In the genomic region with DNA sequence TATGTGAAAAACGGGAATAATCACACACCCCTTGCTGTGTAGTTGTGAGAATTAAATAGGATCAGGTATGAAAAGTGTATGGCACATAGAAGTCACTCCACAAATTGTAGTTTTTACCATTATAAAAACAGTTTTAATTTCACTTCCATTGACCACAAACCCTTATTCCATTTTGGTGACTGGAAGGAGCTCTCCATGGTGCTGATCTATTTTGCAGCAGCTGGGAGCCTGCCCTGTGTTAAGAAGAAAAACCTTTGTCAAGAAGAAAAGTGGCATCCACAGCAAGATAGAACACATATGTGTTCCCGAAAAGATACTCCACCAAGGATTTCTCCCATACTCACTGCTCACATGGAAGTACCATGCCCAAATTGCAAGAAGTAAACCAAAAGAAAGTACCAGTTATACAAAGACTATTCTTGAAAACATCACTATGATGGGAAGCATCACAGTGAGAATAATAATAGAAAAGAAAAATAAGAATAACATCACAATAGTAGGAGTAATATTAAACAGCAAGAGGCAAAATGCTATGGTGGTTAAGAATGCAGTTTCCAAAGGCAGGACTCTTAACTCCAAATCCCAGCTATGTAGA, we compare ENCODE assay signal across 13 cellular contexts. TPM values are rescaled to one million over a fixed set of nuclear protein-coding genes. Genes with fewer than 3 reads are reported as not detected.
DNase-seq lines count a peak whose midpoint lies in the region; ATAC-seq and TF ChIP-seq lines count a peak whose summit lies in the region.
"Had no signal": no experiment of that assay in that cellular context is flagged by ENCODE, and none has a peak within 500 bp of the region (broad histone marks: within the 10 kb centered on the region; RNA-seq: fewer than 3 reads in every experiment).

No MANE protein-coding gene starts in this region.

- CTCF ChIA-PET in activated naive CD4-positive, alpha-beta T cell treated with anti-CD3 and anti-CD28 coated beads, Interleukin-2, amount 10 ng/mL, durations not matched to agents 7 days and 5 days (lab: Charles Lee) = interaction anchor here (1.5 kb wide), 1 partner anchor 19 kb away, joined by 3 read pairs; no protein-coding TSS in a partner anchor

- H3K4me3 ChIP-seq in SK-N-MC (no peak overlapping the region), fibroblast of pulmonary artery (replicated peaks; ENCODE audit: low read depth, low read length) (no peak overlapping the region), vagina (no peak overlapping the region)
- H3K4me3 ChIP-seq: BLaER1, suprapubic skin had no signal

- H3K9me3 Mint-ChIP-seq in activated naive CD4-positive, alpha-beta T cell treated with anti-CD3 and anti-CD28 coated beads, Interleukin-2, amount 10 ng/mL, durations not matched to agents 7 days and 5 days = no peaks in the 10 kb centered on the region

- H3K9me3 ChIP-seq in SK-N-MC (ENCODE audit: low read depth, low read length) (no peaks in the 10 kb centered on the region), vagina (peaks cover 4% of the 10 kb centered on the region)
- H3K9me3 ChIP-seq: BLaER1, suprapubic skin had no signal

- ATAC-seq in HG02571 (IDR thresholded peaks at IDR 0.05; ENCODE audit: unreplicated experiment) = no peak

- DNase-seq in activated naive CD4-positive, alpha-beta T cell treated with anti-CD3 and anti-CD28 coated beads, Interleukin-2, amount 10 ng/mL, durations not matched to agents 7 days and 5 days = peak; percentile 42
- no peak for DNase-seq in activated naive CD4-positive, alpha-beta T cell treated with anti-CD3 and anti-CD28 coated beads, Interleukin-2, amount 50 U/mL, for 16 hours
- DNase-seq in SK-N-MC (ENCODE audit: low read depth, low spot score) (peak; percentile 10), fibroblast of pulmonary artery (ENCODE audit: low read depth) (peak; percentile 32), stromal cell of bone marrow (ENCODE audit: low read depth) (peak; percentile 2), vagina (ENCODE audit: extremely low spot score in 2 of 2) (no peak), NCI-H1694 (lab: John Stamatoyannopoulos, UW) (no peak)
- DNase-seq: activated B cell treated with CpG ODN at 0.5 μM for 24 hours, caudate nucleus, NCI-H2171 treated with DMSO at 0.1 percent for 48 hours had no signal

- H3K27me3 ChIP-seq in vagina = no peaks in the 10 kb centered on the region
- H3K27me3 ChIP-seq: BLaER1 had no signal

- no peak for TF ChIP-seq CTCF in fibroblast of pulmonary artery (IDR thresholded peaks at IDR 0.05; ENCODE audit: low read length, missing control alignments)
- no peak for TF ChIP-seq CTCF in vagina (IDR thresholded peaks at IDR 0.05)

- no peak for TF ChIP-seq POLR2A in vagina (IDR thresholded peaks at IDR 0.05)

- no peak overlapping the region for H3K4me3 Mint-ChIP-seq in activated naive CD4-positive, alpha-beta T cell treated with anti-CD3 and anti-CD28 coated beads, Interleukin-2, amount 10 ng/mL, durations not matched to agents 7 days and 5 days
- H3K4me3 Mint-ChIP-seq: activated B cell treated with CpG ODN at 0.5 μM for 24 hours had no signal

- H3K9ac ChIP-seq in SK-N-MC (ENCODE audit: insufficient read length) = no peak overlapping the region
- H3K9ac ChIP-seq: BLaER1 had no signal

- intact Hi-C loops in vagina (cut with DNase I) = no loop called here

- no peaks in the 10 kb centered on the region for H3K36me3 Mint-ChIP-seq in activated naive CD4-positive, alpha-beta T cell treated with anti-CD3 and anti-CD28 coated beads, Interleukin-2, amount 10 ng/mL, durations not matched to agents 7 days and 5 days

- no peaks in the 10 kb centered on the region for H3K4me1 ChIP-seq in vagina
- H3K4me1 ChIP-seq: BLaER1, suprapubic skin had no signal

- H3K27ac ChIP-seq in SK-N-MC = no peak overlapping the region
- H3K27ac ChIP-seq in vagina = no peak overlapping the region
- H3K27ac ChIP-seq: BLaER1, suprapubic skin had no signal

- no peaks in the 10 kb centered on the region for H3K4me1 Mint-ChIP-seq in activated naive CD4-positive, alpha-beta T cell treated with anti-CD3 and anti-CD28 coated beads, Interleukin-2, amount 10 ng/mL, durations not matched to agents 7 days and 5 days
- H3K4me1 Mint-ChIP-seq: activated B cell treated with CpG ODN at 0.5 μM for 24 hours had no signal

- H3K27ac Mint-ChIP-seq in activated naive CD4-positive, alpha-beta T cell treated with anti-CD3 and anti-CD28 coated beads, Interleukin-2, amount 10 ng/mL, durations not matched to agents 7 days and 5 days = no peak overlapping the region
- H3K27ac Mint-ChIP-seq: activated B cell treated with CpG ODN at 0.5 μM for 24 hours had no signal

- no peaks in the 10 kb centered on the region for H3K27me3 Mint-ChIP-seq in activated naive CD4-positive, alpha-beta T cell treated with anti-CD3 and anti-CD28 coated beads, Interleukin-2, amount 10 ng/mL, durations not matched to agents 7 days and 5 days

- H3K36me3 ChIP-seq in SK-N-MC (ENCODE audit: insufficient read depth, low read length) = no peaks in the 10 kb centered on the region
- H3K36me3 ChIP-seq in vagina = no peaks in the 10 kb centered on the region
- H3K36me3 ChIP-seq: BLaER1, suprapubic skin had no signal

RNA-seq across cellular contexts. Expression of a gene that starts 58.7 kb away (rescaled TPM):
- not detected for total RNA-seq in vagina
- total RNA-seq: suprapubic skin had no signal

Comparison
In these comparisons a context has a peak if more than half of its experiments do, and no peak if none do; other contexts are left out.
1. DNase-seq: peak in activated naive CD4-positive, alpha-beta T cell treated with anti-CD3 and anti-CD28 coated beads, Interleukin-2, amount 10 ng/mL, durations not matched to agents 7 days and 5 days (single experiment), SK-N-MC (single experiment), fibroblast of pulmonary artery (single experiment) and stromal cell of bone marrow (single experiment); none in activated naive CD4-positive, alpha-beta T cell treated with anti-CD3 and anti-CD28 coated beads, Interleukin-2, amount 50 U/mL, for 16 hours (single experiment), vagina (0 of 2) and NCI-H1694 (single experiment).